In the genomic region with DNA sequence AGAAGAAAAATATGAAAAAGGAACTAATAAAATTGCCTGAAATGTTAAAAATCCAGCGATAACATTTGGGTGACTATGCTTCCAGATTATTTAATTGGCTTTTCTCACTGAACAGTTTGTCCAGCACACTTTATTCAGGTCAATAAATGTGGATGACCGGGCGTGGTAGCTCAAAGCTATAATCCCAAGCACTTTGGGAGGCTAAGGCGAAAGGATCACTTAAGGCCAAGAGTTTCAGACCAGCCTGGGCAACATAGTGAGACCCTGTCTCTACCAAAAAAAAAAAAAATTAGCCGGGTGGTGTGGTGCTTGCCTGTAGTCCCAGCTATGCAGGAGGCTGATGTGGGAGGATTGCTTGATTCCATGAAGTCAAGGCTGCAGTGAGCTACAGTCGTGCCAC, we compare ENCODE assay signal across 23 cellular contexts.
"Had no signal": no experiment of that assay in that cellular context is flagged by ENCODE, and none has a peak within 500 bp of the region (broad histone marks: within the 10 kb centered on the region; RNA-seq: fewer than 3 reads in every experiment).

No MANE protein-coding gene starts in this region.

- H3K27me3 ChIP-seq: foreskin keratinocyte, right atrium auricular region, sigmoid colon, stomach, upper lobe of left lung, vagina had no signal

- H3K36me3 Mint-ChIP-seq: immature natural killer cell, naive B cell had no signal

- DNase-seq: effector CD4-positive, alpha-beta T cell; erythroblast; foreskin keratinocyte; immature natural killer cell; left ventricle myocardium superior; mesenchymal stem cell; midbrain; naive B cell; nephron progenitor cell; posterior cingulate gyrus; sigmoid colon; stimulated activated CD4-positive, alpha-beta T cell treated with anti-CD3 and anti-CD28 coated beads, Interleukin-12 subunit alpha, Interleukin-12 subunit beta, amount 100 ng/mL, for 4 hours; stimulated activated naive CD4-positive, alpha-beta T cell; stomach; substantia nigra; upper lobe of left lung had no signal

- ATAC-seq: foreskin keratinocyte, left ventricle myocardium superior had no signal

- H3K4me1 Mint-ChIP-seq: immature natural killer cell, naive B cell had no signal

- H3K9me3 Mint-ChIP-seq: endodermal cell, immature natural killer cell, naive B cell, nephron progenitor cell had no signal

- H3K4me3 Mint-ChIP-seq: endodermal cell, immature natural killer cell, naive B cell, nephron progenitor cell had no signal

- H3K9me3 ChIP-seq: right atrium auricular region, sigmoid colon, stomach, thoracic aorta, upper lobe of left lung, vagina had no signal

- H3K4me3 ChIP-seq: coronary artery, lung, right atrium auricular region, sigmoid colon, skin epidermis, stomach, thoracic aorta, upper lobe of left lung, vagina had no signal

- H3K27ac Mint-ChIP-seq: endodermal cell, immature natural killer cell, naive B cell, nephron progenitor cell had no signal

- H3K27ac ChIP-seq: coronary artery, foreskin keratinocyte, right atrium auricular region, sigmoid colon, skin epidermis, stomach, thoracic aorta, upper lobe of left lung, vagina had no signal

- H3K36me3 ChIP-seq: right atrium auricular region, sigmoid colon, stomach, thoracic aorta, upper lobe of left lung, vagina had no signal
